In the genomic region with DNA sequence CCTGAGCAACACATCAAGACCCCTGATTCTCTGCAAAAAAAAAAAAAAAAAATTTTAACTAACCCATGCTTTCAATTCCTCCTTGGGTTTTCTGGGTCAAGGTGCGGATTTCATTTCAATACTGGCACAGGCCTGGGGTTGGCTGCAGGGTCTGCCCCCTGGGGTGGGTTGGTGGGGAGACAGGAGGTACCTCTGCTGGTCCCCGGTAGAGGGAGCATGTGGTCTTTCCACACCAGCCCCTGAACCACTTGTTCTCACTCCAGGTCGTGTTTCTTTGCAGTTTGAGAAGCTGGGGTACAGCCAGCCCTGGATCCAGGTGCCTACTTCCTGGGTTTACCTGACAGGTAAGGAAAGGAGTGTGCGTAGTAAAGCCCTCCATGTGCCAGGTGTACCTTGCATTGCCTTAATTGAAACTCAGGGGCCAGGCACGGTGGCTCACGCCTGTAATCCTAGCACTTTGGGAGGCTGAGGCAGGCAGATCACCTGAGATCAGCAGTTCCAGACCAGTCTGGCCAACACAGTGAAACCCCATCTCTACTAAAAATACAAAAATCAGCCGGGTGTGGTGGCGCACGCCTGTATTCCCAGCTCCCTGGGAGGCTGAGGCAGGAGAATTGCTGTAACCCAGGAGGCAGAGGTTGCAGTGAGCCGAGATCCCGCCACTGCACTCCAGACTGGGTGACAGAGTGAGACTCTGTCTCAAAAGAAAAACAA, we compare ENCODE assay signal across 14 cellular contexts. TPM values are rescaled to one million over a fixed set of nuclear protein-coding genes. Genes with fewer than 3 reads are reported as not detected.
DNase-seq lines count a peak whose midpoint lies in the region; ATAC-seq, FAIRE-seq and TF ChIP-seq lines count a peak whose summit lies in the region.
"Had no signal": no experiment of that assay in that cellular context is flagged by ENCODE, and none has a peak within 500 bp of the region (broad histone marks: within the 10 kb centered on the region; RNA-seq: fewer than 3 reads in every experiment).

No MANE protein-coding gene starts in this region.

- H3K4me3 ChIP-seq in breast epithelium, result no peak overlapping the region
- H3K4me3 ChIP-seq in Loucy (ENCODE audit: low read length, poor library complexity, severe bottlenecking), result no peak overlapping the region
- no peak overlapping the region for H3K4me3 ChIP-seq in cardiac fibroblast (replicated peaks in 1 of 2; ENCODE audit: low read depth in 2 of 2, low read length in 2 of 2)
- no peak overlapping the region for H3K4me3 ChIP-seq in retinal pigment epithelial cell (ENCODE audit: low read length)
- H3K4me3 ChIP-seq: GM23248, heart left ventricle, mucosa of descending colon, smooth muscle cell had no signal

- no peak overlapping the region for H3K27ac ChIP-seq in breast epithelium
- H3K27ac ChIP-seq: GM23248, heart left ventricle had no signal

- no peaks in the 10 kb centered on the region for H3K79me2 ChIP-seq in Loucy (ENCODE audit: insufficient read depth, low read length)

- CTCF ChIA-PET in MCF 10A (lab: Yijun Ruan, JAX), result interaction anchor here (0.7 to 1.2 kb wide), 3 partner anchors 117 to 208 kb away, joined by 3 to 5 read pairs (median 3); no protein-coding TSS in a partner anchor

- POLR2A ChIA-PET in MCF 10A (lab: Yijun Ruan, JAX), result interaction anchor here (0.9 kb wide), 1 partner anchor 49 kb away, joined by 4 read pairs; no protein-coding TSS in a partner anchor

- no peak overlapping the region for H3K27ac Mint-ChIP-seq in MCF 10A (ENCODE audit: low read depth, unreplicated experiment)
- H3K27ac Mint-ChIP-seq: brain had no signal

- no TSS peak for BruUV-seq in MCF 10A (replicated peaks; lab: Mats Ljungman, UMichigan)

- no peaks in the 10 kb centered on the region for H3K36me3 ChIP-seq in breast epithelium
- H3K36me3 ChIP-seq in Loucy (ENCODE audit: insufficient read depth, low read length), result no peaks in the 10 kb centered on the region
- H3K36me3 ChIP-seq: heart left ventricle had no signal

- intact Hi-C loops in MCF 10A (cut with micrococcal nuclease), result no loop called here
- intact Hi-C loops in breast epithelium (cut with DNase I; ENCODE audit: low total_unique reads), result no loop called here

- no peak for TF ChIP-seq POLR2A in breast epithelium (IDR thresholded peaks at IDR 0.05)

- FAIRE-seq in frontal cortex (lab: Jason Lieb, UNC), result no peak
- no peak for FAIRE-seq in GM19239 (lab: Jason Lieb, UNC)

- no peaks in the 10 kb centered on the region for H4K20me1 ChIP-seq in Loucy (ENCODE audit: insufficient read depth, low read length, poor library complexity, severe bottlenecking)

- no peaks in the 10 kb centered on the region for H3K36me3 Mint-ChIP-seq in MCF 10A (ENCODE audit: insufficient read depth, unreplicated experiment)
- H3K36me3 Mint-ChIP-seq: brain had no signal

- H3F3A ChIP-seq in Loucy (ENCODE audit: low read depth), result no peaks in the 10 kb centered on the region

- no peak for DNase-seq in MCF 10A (ENCODE audit: unreplicated experiment)
- no peak for DNase-seq in breast epithelium (ENCODE audit: low spot score in 2 of 2)
- no peak for DNase-seq in cardiac fibroblast (ENCODE audit: low read depth in 2 of 2)
- no peak for DNase-seq in retinal pigment epithelial cell (ENCODE audit: low read depth)
- no peak for DNase-seq in frontal cortex (ENCODE audit: low spot score in 2 of 2)
- DNase-seq in GM19239 (ENCODE audit: insufficient read length, low spot score), result no peak
- DNase-seq: GM23248, mucosa of descending colon, NCI-H1930 had no signal

- H3K4me2 ChIP-seq in Loucy (ENCODE audit: low read depth, low read length, poor library complexity, severe bottlenecking), result no peak overlapping the region
- H3K4me2 ChIP-seq: smooth muscle cell had no signal

- H3K27me3 ChIP-seq in breast epithelium, result no peaks in the 10 kb centered on the region
- no peaks in the 10 kb centered on the region for H3K27me3 ChIP-seq in Loucy (ENCODE audit: insufficient read depth, low read length, poor library complexity, severe bottlenecking)
- H3K27me3 ChIP-seq: heart left ventricle had no signal

- H3K9me3 ChIP-seq in breast epithelium (no peaks in the 10 kb centered on the region), Loucy (ENCODE audit: insufficient read depth, low read depth, low read length) (no peaks in the 10 kb centered on the region)
- H3K9me3 ChIP-seq: heart left ventricle, mucosa of descending colon had no signal

- H3K9me2 ChIP-seq in Loucy (replicated peaks; ENCODE audit: low read depth, low read length), result no peaks in the 10 kb centered on the region

- H3K4me1 Mint-ChIP-seq in MCF 10A (ENCODE audit: insufficient read depth, unreplicated experiment), result peaks cover 10% of the 10 kb centered on the region

- peaks cover 19% of the 10 kb centered on the region for H3K27me3 Mint-ChIP-seq in MCF 10A (ENCODE audit: insufficient read depth, unreplicated experiment)

- TF ChIP-seq CTCF in MCF 10A (IDR thresholded peaks at IDR 0.05; ENCODE audit: unreplicated experiment), result peak; percentile 17
- no peak for TF ChIP-seq CTCF in breast epithelium (IDR thresholded peaks at IDR 0.05)
- TF ChIP-seq CTCF in Loucy (conservative IDR thresholded peaks at IDR 0.05; ENCODE audit: low read length), result peak; percentile 27; the same call in 1 of the 2 replicates
- TF ChIP-seq CTCF in cardiac fibroblast (IDR thresholded peaks at IDR 0.05; ENCODE audit: low read depth, low read length), result peak; percentile 44
- peak; percentile 42 for TF ChIP-seq CTCF in retinal pigment epithelial cell (conservative IDR thresholded peaks at IDR 0.05; ENCODE audit: low read depth, low read length)

- H3K9ac ChIP-seq in Loucy (ENCODE audit: low read depth, low read length, poor library complexity, severe bottlenecking), result no peak overlapping the region
- H3K9ac ChIP-seq: GM23248 had no signal

- no peaks in the 10 kb centered on the region for H3K9me3 Mint-ChIP-seq in MCF 10A (ENCODE audit: unreplicated experiment)
- H3K9me3 Mint-ChIP-seq: brain had no signal

- H3K4me1 ChIP-seq in breast epithelium (peaks cover 4% of the 10 kb centered on the region in 2 donors), Loucy (ENCODE audit: insufficient read depth, low read length, poor library complexity, severe bottlenecking) (peaks cover 11% of the 10 kb centered on the region)

- no peak overlapping the region for H3K4me3 Mint-ChIP-seq in MCF 10A (ENCODE audit: unreplicated experiment)
- H3K4me3 Mint-ChIP-seq: brain had no signal

- no peak for ATAC-seq in GM18498 (IDR thresholded peaks at IDR 0.05; ENCODE audit: unreplicated experiment)
- ATAC-seq: heart left ventricle, mucosa of descending colon had no signal

- no peak overlapping the region for H2AFZ ChIP-seq in Loucy (ENCODE audit: low read length)
- H2AFZ ChIP-seq: GM23248 had no signal

RNA-seq across cellular contexts. Expression of gene SDR42E2, which starts 21.8 kb away (rescaled TPM):
- total RNA-seq in MCF 10A (2022) (not detected in 2 replicates), breast epithelium (under 1 TPM in 1 of 3 donors, not detected in 2; 0.16 TPM), frontal cortex (not detected)
- total RNA-seq: GM23248, heart left ventricle, mucosa of descending colon, smooth muscle cell had no signal

RNA-seq across cellular contexts. Expression of gene EEF2K, which starts 22.0 kb away (rescaled TPM):
- total RNA-seq in MCF 10A (2022), result 15.0 and 15.9 TPM in 2 replicates
- total RNA-seq in breast epithelium, result 10 to 100 TPM; 23.3 to 40.5 (median 30.0) TPM
- 9.8 TPM for total RNA-seq in frontal cortex

Comparison
In these comparisons a context has a peak if more than half of its experiments do, and no peak if none do; other contexts are left out.
1. CTCF ChIP-seq: peak in MCF 10A (single experiment), Loucy (single experiment), cardiac fibroblast (single experiment) and retinal pigment epithelial cell (single experiment); none in breast epithelium (0 of 3).